In genomic region chr4:176238157-176238608, GRCh38 we compare ENCODE assay signal across 15 cellular contexts. TPM values are rescaled to one million over a fixed set of nuclear protein-coding genes. Genes with fewer than 3 reads are reported as not detected.
DNase-seq lines count a peak whose midpoint lies in the region; ATAC-seq, FAIRE-seq and TF ChIP-seq lines count a peak whose summit lies in the region.
"Had no signal": no experiment of that assay in that cellular context is flagged by ENCODE, and none has a peak within 500 bp of the region (broad histone marks: within the 10 kb centered on the region; RNA-seq: fewer than 3 reads in every experiment).

No MANE protein-coding gene starts in this region.

- POLR2A ChIA-PET in HEK293T (lab: Yijun Ruan, JAX), result interaction anchor here (0.9 to 1.6 kb wide), 4 partner anchors 8 to 81 kb away, joined by 3 to 5 read pairs (median 4); partner anchors contain the start of genes SPATA4 and SPCS3
- POLR2A ChIA-PET in CD4-positive, alpha-beta memory T cell (lab: Charles Lee; ENCODE audit: partially characterized antibody), result no interaction called here

- no peaks in the 10 kb centered on the region for H3K79me2 ChIP-seq in astrocyte (ENCODE audit: insufficient read depth, low read length)

- no peak overlapping the region for H4K8ac ChIP-seq in neuronal stem cell (ENCODE audit: low read depth, low read length)

- H3K36me3 Mint-ChIP-seq in astrocyte (ENCODE audit: low read depth, unreplicated experiment), result no peaks in the 10 kb centered on the region
- H3K36me3 Mint-ChIP-seq in CD4-positive, alpha-beta memory T cell, result no peaks in the 10 kb centered on the region

- H3K18ac ChIP-seq in neuronal stem cell (ENCODE audit: low read length), result no peak overlapping the region

- peaks cover 10% of the 10 kb centered on the region for H3K4me1 ChIP-seq in astrocyte (ENCODE audit: insufficient read depth, low read length)
- peaks cover 0 to 26% (median 17%) of the 10 kb centered on the region in 4 donors for H3K4me1 ChIP-seq in stomach
- no peaks in the 10 kb centered on the region for H3K4me1 ChIP-seq in CD4-positive, alpha-beta memory T cell (ENCODE audit: insufficient read depth, low read length)
- peaks cover 1 to 4% of the 10 kb centered on the region in 2 donors for H3K4me1 ChIP-seq in neuronal stem cell (ENCODE audit: control insufficient read depth in 2 of 2, insufficient read depth in 1 of 2, low read depth in 1 of 2, low read length in 2 of 2)

- H2BK5ac ChIP-seq in neuronal stem cell (ENCODE audit: low read length), result no peak overlapping the region

- peak; percentile 75 to 81 for ATAC-seq in left cardiac atrium
- ATAC-seq: activated CD4-positive, CD25-positive, alpha-beta regulatory T cell treated with anti-CD3 and anti-CD28 coated beads, Interleukin-2, amount 50 U/mL, for 24 hours had no signal

- H2AFZ ChIP-seq in astrocyte (ENCODE audit: low read depth, low read length) (no peak overlapping the region), neuronal stem cell (ENCODE audit: low read length) (no peak overlapping the region)

- no peaks in the 10 kb centered on the region for H3K9me3 Mint-ChIP-seq in astrocyte (ENCODE audit: unreplicated experiment)
- no peaks in the 10 kb centered on the region for H3K9me3 Mint-ChIP-seq in CD4-positive, alpha-beta memory T cell
- H3K9me3 Mint-ChIP-seq: endodermal cell had no signal

- peak; percentile 37 for FAIRE-seq in astrocyte (lab: Jason Lieb, UNC)
- FAIRE-seq: keratinocyte, RCC 7860 had no signal

- no peak overlapping the region for H3K4me3 Mint-ChIP-seq in astrocyte (ENCODE audit: unreplicated experiment)
- no peak overlapping the region for H3K4me3 Mint-ChIP-seq in CD4-positive, alpha-beta memory T cell
- H3K4me3 Mint-ChIP-seq: endodermal cell had no signal

- H4K91ac ChIP-seq in neuronal stem cell (ENCODE audit: low read depth, low read length, poor library complexity), result no peak overlapping the region

- H3K27ac ChIP-seq in astrocyte (ENCODE audit: low read depth, low read length) (peak overlapping the region; percentile 64), stomach (peak overlapping the region; percentile 64 to 88 (median 79)), neuronal stem cell (replicated peaks; ENCODE audit: low read length) (no peak overlapping the region)
- H3K27ac ChIP-seq in CD4-positive, alpha-beta memory T cell (ENCODE audit: low read depth, low read length), result no peak overlapping the region
- H3K27ac ChIP-seq: HL-60 had no signal

- peaks cover 13% of the 10 kb centered on the region for H3K4me1 Mint-ChIP-seq in astrocyte (ENCODE audit: low read depth, unreplicated experiment)
- peaks cover 0 to 3% (median 0%) of the 10 kb centered on the region in 4 donors for H3K4me1 Mint-ChIP-seq in CD4-positive, alpha-beta memory T cell

- H2BK12ac ChIP-seq in neuronal stem cell (ENCODE audit: low read length), result no peak overlapping the region

- no peak overlapping the region for H2AK5ac ChIP-seq in neuronal stem cell (ENCODE audit: low read depth, low read length)

- CTCF ChIA-PET in HEK293T (lab: Yijun Ruan, JAX), result interaction anchor here (0.5 to 1.9 kb wide), 4 partner anchors 9 to 140 kb away, joined by 3 to 9 read pairs (median 4); no protein-coding TSS in a partner anchor
- CTCF ChIA-PET in CD4-positive, alpha-beta memory T cell (lab: Charles Lee; ENCODE audit: partially characterized antibody), result interaction anchor here (0.6 kb wide), 1 partner anchor 103 kb away, joined by 3 read pairs; no protein-coding TSS in a partner anchor

- H3K9me3 ChIP-seq in astrocyte (ENCODE audit: insufficient read depth, low read depth, low read length) (no peaks in the 10 kb centered on the region), stomach (no peaks in the 10 kb centered on the region), neuronal stem cell (replicated peaks in 1 of 2; ENCODE audit: control insufficient read depth in 2 of 2, insufficient read depth in 1 of 2, low read depth in 1 of 2, low read length in 2 of 2) (no peaks in the 10 kb centered on the region)
- H3K9me3 ChIP-seq in CD4-positive, alpha-beta memory T cell (ENCODE audit: control insufficient read depth in 1 of 2, low read length in 2 of 2), result no peaks in the 10 kb centered on the region

- no peak overlapping the region for H3K27ac Mint-ChIP-seq in astrocyte (ENCODE audit: unreplicated experiment)
- no peak overlapping the region for H3K27ac Mint-ChIP-seq in CD4-positive, alpha-beta memory T cell
- H3K27ac Mint-ChIP-seq: endodermal cell had no signal

- H3K9ac ChIP-seq in astrocyte (ENCODE audit: low read length), result peak overlapping the region; percentile 26
- H3K9ac ChIP-seq in neuronal stem cell (ENCODE audit: low read depth, low read length, poor library complexity), result no peak overlapping the region

- H3K14ac ChIP-seq in neuronal stem cell (ENCODE audit: low read length), result no peak overlapping the region

- H4K20me1 ChIP-seq in astrocyte (ENCODE audit: insufficient read depth, low read length), result no peaks in the 10 kb centered on the region

- H3K4me3 ChIP-seq in astrocyte (ENCODE audit: insufficient read depth, low read depth, low read length) (no peak overlapping the region), stomach (no peak overlapping the region), neuronal stem cell (ENCODE audit: low read length in 2 of 2) (no peak overlapping the region)
- H3K4me3 ChIP-seq in CD4-positive, alpha-beta memory T cell (ENCODE audit: low read length in 2 of 2), result no peak overlapping the region

- H3K27me3 ChIP-seq in astrocyte (ENCODE audit: insufficient read depth, low read length), result no peaks in the 10 kb centered on the region
- H3K27me3 ChIP-seq in stomach, result no peaks in the 10 kb centered on the region
- H3K27me3 ChIP-seq in CD4-positive, alpha-beta memory T cell (ENCODE audit: insufficient read depth, low read length), result no peaks in the 10 kb centered on the region
- no peaks in the 10 kb centered on the region for H3K27me3 ChIP-seq in neuronal stem cell (ENCODE audit: control insufficient read depth in 3 of 3, insufficient read depth in 3 of 3, low read depth in 1 of 3, low read length in 3 of 3)

- no peak overlapping the region for H3K4ac ChIP-seq in neuronal stem cell (ENCODE audit: low read length)

- no peak overlapping the region for H2BK120ac ChIP-seq in neuronal stem cell (ENCODE audit: low read depth, low read length)

- H3K36me3 ChIP-seq in astrocyte (ENCODE audit: insufficient read depth, low read length) (no peaks in the 10 kb centered on the region), stomach (no peaks in the 10 kb centered on the region), neuronal stem cell (replicated peaks in 1 of 2; ENCODE audit: control insufficient read depth in 2 of 2, insufficient read depth in 2 of 2, low read length in 2 of 2) (no peaks in the 10 kb centered on the region)
- no peaks in the 10 kb centered on the region for H3K36me3 ChIP-seq in CD4-positive, alpha-beta memory T cell (ENCODE audit: insufficient read depth, low read length)

- H3K23ac ChIP-seq in neuronal stem cell (ENCODE audit: low read depth, low read length, poor library complexity), result no peak overlapping the region

- TF ChIP-seq POLR2A in stomach (IDR thresholded peaks at IDR 0.05), result no peak

- 18 to 36% (median 23%) methylated on average over 6 to 7 of the region's 7 CpGs for WGBS in stomach, 5 donors
- WGBS in neuronal stem cell (ENCODE audit: extremely low coverage in 2 of 2, insufficient read length in 2 of 2, insufficient replicate concordance in 1 of 2), 2 donors, result no CpG with 5 or more reads among the region's 7 CpGs

- H3K79me1 ChIP-seq in neuronal stem cell (ENCODE audit: low read depth, low read length), result no peaks in the 10 kb centered on the region

- intact Hi-C loops in left cardiac atrium (cut with DNase I), result loop anchor here in 1 of 2 donors (10.0 kb wide), 2 partner anchors 53 to 77 kb away; partner anchors contain the start of gene SPCS3
- intact Hi-C loops in stomach (cut with DNase I; ENCODE audit: low total_unique reads), result no loop called here
- intact Hi-C loops in CD4-positive, alpha-beta memory T cell (cut with micrococcal nuclease), result no loop called here

- DNase-seq in HEK293T (ENCODE audit: extremely low spot score) (peak; percentile 15), astrocyte (ENCODE audit: low read depth) (peak; percentile 87), left cardiac atrium (no peak), stomach (no peak), epidermal melanocyte (ENCODE audit: insufficient read length, low spot score) (no peak), NCI-H1694 (lab: John Stamatoyannopoulos, UW) (no peak), neuronal stem cell (ENCODE audit: low spot score) (no peak)
- DNase-seq in CD4-positive, alpha-beta memory T cell, result no peak
- DNase-seq: activated effector memory CD4-positive, alpha-beta T cell treated with Interleukin-2 at 50 U/mL for 16 hours; endodermal cell had no signal

- TF ChIP-seq EP300 in stomach (IDR thresholded peaks at IDR 0.05), result peak; percentile 33

- H2BK15ac ChIP-seq in neuronal stem cell (ENCODE audit: low read length), result no peak overlapping the region

- H3K4me2 ChIP-seq in astrocyte (ENCODE audit: low read length) (peak overlapping the region; percentile 35), neuronal stem cell (ENCODE audit: insufficient read depth, low read length, poor library complexity, severe bottlenecking) (no peak overlapping the region)

- TF ChIP-seq CTCF in astrocyte (IDR thresholded peaks at IDR 0.05; ENCODE audit: insufficient read depth, low read depth, low read length), result no peak
- TF ChIP-seq CTCF in stomach (IDR thresholded peaks at IDR 0.05), result no peak

- H3K27me3 Mint-ChIP-seq in astrocyte (ENCODE audit: low read depth, unreplicated experiment), result no peaks in the 10 kb centered on the region
- H3K27me3 Mint-ChIP-seq in CD4-positive, alpha-beta memory T cell, result peaks cover 0 to 6% of the 10 kb centered on the region in 2 donors

TF ChIP-seq in HEK293T, 16 proteins besides CTCF, POLR2A, EP300 and RAD21 (continues in another document):
- TF ChIP-seq BHLHE40 (IDR thresholded peaks at IDR 0.05; ENCODE audit: borderline replicate concordance), result no peak
- no peak for TF ChIP-seq FOXM1 (IDR thresholded peaks at IDR 0.05; ENCODE audit: borderline replicate concordance)
- no peak for TF ChIP-seq SUZ12 (IDR thresholded peaks at IDR 0.05)
- peak; percentile 86 for TF ChIP-seq ZNF384 (IDR thresholded peaks at IDR 0.05)
- no peak for TF ChIP-seq NFRKB (IDR thresholded peaks at IDR 0.05)
- TF ChIP-seq ARNT (IDR thresholded peaks at IDR 0.05), result no peak
- no peak for TF ChIP-seq ELF4 (IDR thresholded peaks at IDR 0.05)

RNA-seq across cellular contexts. Expression of gene ASB5, which starts 30.8 kb away (rescaled TPM):
- 0.43 and 0.65 TPM in 2 replicates for total RNA-seq in astrocyte
- total RNA-seq in left cardiac atrium, result 1 to 10 TPM; 1.3 to 2.0 TPM
- total RNA-seq in stomach, result 10 to 100 TPM in 2 of 5 donors, 1 to 10 TPM in 2, not detected in 1; 1.8 to 19.6 (median 6.2) TPM
- 1 to 10 TPM in 2 of 3 donors, not detected in 1; 2.0 to 2.2 TPM for polyA plus RNA-seq in stomach
- total RNA-seq in CD4-positive, alpha-beta memory T cell, result not detected
- polyA plus RNA-seq in CD4-positive, alpha-beta memory T cell, result not detected
- polyA plus RNA-seq in neuronal stem cell (2013, experiment 1 of 2), result not detected
- polyA plus RNA-seq in neuronal stem cell (2013, experiment 2 of 2), result not detected
- total RNA-seq: omental fat pad had no signal
- polyA plus RNA-seq: keratinocyte had no signal

RNA-seq across cellular contexts. Expression of gene SPATA4, which starts 42.8 kb away (rescaled TPM):
- total RNA-seq in astrocyte, result 0.32 and 0.46 TPM in 2 replicates
- total RNA-seq in left cardiac atrium, result under 1 TPM in 1 of 2 donors, not detected in 1; 0.27 TPM
- not detected for total RNA-seq in stomach
- under 1 TPM in 1 of 3 donors, not detected in 2; 0.13 TPM for polyA plus RNA-seq in stomach
- not detected for total RNA-seq in CD4-positive, alpha-beta memory T cell
- not detected for polyA plus RNA-seq in CD4-positive, alpha-beta memory T cell
- 0.20 TPM for polyA plus RNA-seq in neuronal stem cell (2013, experiment 1 of 2)
- 0.19 TPM for polyA plus RNA-seq in neuronal stem cell (2013, experiment 2 of 2)
- total RNA-seq: endodermal cell, omental fat pad had no signal

Comparison
In these comparisons a context has a peak if more than half of its experiments do, and no peak if none do; other contexts are left out.
1. DNase-seq: peak in HEK293T (single experiment) and astrocyte (single experiment); none in left cardiac atrium (single experiment), stomach (single experiment), epidermal melanocyte (single experiment), NCI-H1694 (single experiment), CD4-positive, alpha-beta memory T cell (0 of 5) and neuronal stem cell (single experiment).
2. H3K27ac ChIP-seq: peak in astrocyte (single experiment) and stomach (5 of 5); none in CD4-positive, alpha-beta memory T cell (single experiment) and neuronal stem cell (single experiment).